Comparison of ENCODE assay signal across 32 cellular contexts in genomic region chr13:35055705-35056104, GRCh38.
"Had no signal": no experiment of that assay in that cellular context is flagged by ENCODE, and none has a peak within 500 bp of the region (broad histone marks: within the 10 kb centered on the region; RNA-seq: fewer than 3 reads in every experiment).

No MANE protein-coding gene starts in this region.

- H3K27ac Mint-ChIP-seq: naive thymus-derived CD8-positive, alpha-beta T cell; natural killer cell treated with Interleukin-12 subunit alpha and Interleukin-12 subunit beta and Interleukin-15 and Interleukin-18, amount 100 ng/mL, for 72 hours; nephron progenitor cell; progenitor cell of endocrine pancreas; stimulated activated memory B cell treated with anti-CD40 and anti-IgM and Interleukin-4, amounts not matched to agents 10 μg/mL and 1 μg/mL and 100 μg/mL, for 72 hours; stimulated activated naive CD8-positive, alpha-beta T cell treated with anti-CD3 and anti-CD28 coated beads, Interleukin-15, amount 100 ng/mL, for 72 hours; type B pancreatic cell had no signal

- H3K4me3 Mint-ChIP-seq: naive thymus-derived CD8-positive, alpha-beta T cell; natural killer cell treated with Interleukin-12 subunit alpha and Interleukin-12 subunit beta and Interleukin-15 and Interleukin-18, amount 100 ng/mL, for 72 hours; nephron progenitor cell; neural crest cell; stimulated activated memory B cell treated with anti-CD40 and anti-IgM and Interleukin-4, amounts not matched to agents 10 μg/mL and 1 μg/mL and 100 μg/mL, for 72 hours; stimulated activated naive CD8-positive, alpha-beta T cell treated with anti-CD3 and anti-CD28 coated beads, Interleukin-15, amount 100 ng/mL, for 72 hours; type B pancreatic cell had no signal

- H3K4me2 ChIP-seq: smooth muscle cell had no signal

- H3K4me3 ChIP-seq: psoas muscle, skin epidermis, smooth muscle cell, spleen, suprapubic skin, testis, tibial artery, transverse colon, upper lobe of right lung, uterus had no signal

- H3K9me3 ChIP-seq: neutrophil, psoas muscle, spleen, suprapubic skin, testis, tibial artery, transverse colon, upper lobe of right lung, uterus had no signal

- H3K27ac ChIP-seq: neutrophil, parathyroid adenoma, psoas muscle, skin epidermis, spleen, suprapubic skin, testis, tibial artery, transverse colon, upper lobe of right lung, uterus had no signal

- H3K9me3 Mint-ChIP-seq: nephron progenitor cell; neural crest cell; stimulated activated memory B cell treated with anti-CD40 and anti-IgM and Interleukin-4, amounts not matched to agents 10 μg/mL and 1 μg/mL and 100 μg/mL, for 72 hours; stimulated activated naive CD8-positive, alpha-beta T cell treated with anti-CD3 and anti-CD28 coated beads, Interleukin-15, amount 100 ng/mL, for 72 hours; type B pancreatic cell had no signal

- H3K9ac ChIP-seq: parathyroid adenoma had no signal

- H3K36me3 ChIP-seq: neutrophil, spleen, suprapubic skin, tibial artery, transverse colon, upper lobe of right lung, uterus had no signal

- H3K27me3 Mint-ChIP-seq: naive thymus-derived CD8-positive, alpha-beta T cell; natural killer cell treated with Interleukin-12 subunit alpha and Interleukin-12 subunit beta and Interleukin-15 and Interleukin-18, amount 100 ng/mL, for 72 hours; progenitor cell of endocrine pancreas; stimulated activated memory B cell treated with anti-CD40 and anti-IgM and Interleukin-4, amounts not matched to agents 10 μg/mL and 1 μg/mL and 100 μg/mL, for 72 hours; stimulated activated naive CD8-positive, alpha-beta T cell treated with anti-CD3 and anti-CD28 coated beads, Interleukin-15, amount 100 ng/mL, for 72 hours; type B pancreatic cell had no signal

- H3K4me1 ChIP-seq: parathyroid adenoma, psoas muscle, spleen, suprapubic skin, testis, tibial artery, transverse colon, upper lobe of right lung, uterus had no signal

- H3K4me1 Mint-ChIP-seq: naive thymus-derived CD8-positive, alpha-beta T cell; nephron progenitor cell; neural crest cell; stimulated activated memory B cell treated with anti-CD40 and anti-IgM and Interleukin-4, amounts not matched to agents 10 μg/mL and 1 μg/mL and 100 μg/mL, for 72 hours; stimulated activated naive CD8-positive, alpha-beta T cell treated with anti-CD3 and anti-CD28 coated beads, Interleukin-15, amount 100 ng/mL, for 72 hours had no signal

- H3K36me3 Mint-ChIP-seq: natural killer cell treated with Interleukin-12 subunit alpha and Interleukin-12 subunit beta and Interleukin-15 and Interleukin-18, amount 100 ng/mL, for 72 hours; type B pancreatic cell had no signal

- ATAC-seq: naive thymus-derived CD8-positive, alpha-beta T cell; natural killer cell treated with Interleukin-12 subunit alpha and Interleukin-12 subunit beta and Interleukin-15 and Interleukin-18, amount 100 ng/mL, for 72 hours; psoas muscle; right cardiac atrium; sciatic nerve; stimulated activated memory B cell treated with anti-CD40 and anti-IgM and Interleukin-4, amounts not matched to agents 10 μg/mL and 1 μg/mL and 100 μg/mL, for 72 hours; stimulated activated naive CD8-positive, alpha-beta T cell treated with anti-CD3 and anti-CD28 coated beads, Interleukin-15, amount 100 ng/mL, for 72 hours; stimulated activated naive CD8-positive, alpha-beta T cell treated with anti-CD3 and anti-CD28 coated beads, Interleukin-15, Interleukin-2, amounts not matched to agents 100 U/mL and 50 U/mL, for 24 hours; upper lobe of right lung had no signal

- H3K27me3 ChIP-seq: neutrophil, spleen, suprapubic skin, testis, tibial artery, transverse colon, upper lobe of right lung, uterus had no signal

- DNase-seq: naive thymus-derived CD8-positive, alpha-beta T cell; nephron progenitor cell; nucleus accumbens; posterior cingulate gyrus; psoas muscle; right cardiac atrium; spleen; stimulated activated CD4-positive, alpha-beta T cell treated with anti-CD3 and anti-CD28 coated beads, Interleukin-12 subunit alpha, Interleukin-12 subunit beta, amount 100 ng/mL, for 4 hours; stimulated activated CD4-positive, alpha-beta T cell treated with anti-CD3 and anti-CD28 coated beads, Interleukin-1b, Interleukin-23, amount 100 ng/mL, for 48 hours; stimulated activated CD4-positive, alpha-beta T cell treated with anti-CD3 and anti-CD28 coated beads, Interleukin-4, amount 100 ng/mL, for 1 hour; stimulated activated CD4-positive, alpha-beta T cell treated with anti-CD3 and anti-CD28 coated beads, Interleukin-4, amount 100 ng/mL, for 4 hours; stimulated activated CD8-positive, alpha-beta memory T cell treated with anti-CD3 and anti-CD28 coated beads, Interleukin-4, amount 100 ng/mL, for 48 hours; stimulated activated naive CD4-positive, alpha-beta T cell; stimulated activated naive CD8-positive, alpha-beta T cell treated with anti-CD3 and anti-CD28 coated beads, Interleukin-15, amount 100 ng/mL, for 72 hours; stimulated activated naive CD8-positive, alpha-beta T cell treated with anti-CD3 and anti-CD28 coated beads, Interleukin-15, Interleukin-2, amounts not matched to agents 100 U/mL and 50 U/mL, for 24 hours; substantia nigra; testis; tibial artery; transverse colon; upper lobe of right lung; uterus had no signal

- H2AFZ ChIP-seq: parathyroid adenoma had no signal
